1 cellular context compared by ENCODE assay signal in genomic region chr3:172279974-172280373, GRCh38.
TF ChIP-seq lines count a peak whose summit lies in the region.

No MANE protein-coding gene starts in this region.

TF ChIP-seq in GM23338, 12 proteins besides CTCF, POLR2A, EP300 and RAD21 (continued from another document):
- TF ChIP-seq ETS1 (IDR thresholded peaks at IDR 0.05) (no peak), CREB1 (CRISPR knock-in tag; IDR thresholded peaks at IDR 0.05; ENCODE audit: low read depth) (no peak), STAT1 (IDR thresholded peaks at IDR 0.05; ENCODE audit: unreplicated experiment) (no peak), POLR2AphosphoS5 (IDR thresholded peaks at IDR 0.05; ENCODE audit: low read depth) (no peak)
